ENCODE assay signal across 8 cellular contexts in the genomic region with DNA sequence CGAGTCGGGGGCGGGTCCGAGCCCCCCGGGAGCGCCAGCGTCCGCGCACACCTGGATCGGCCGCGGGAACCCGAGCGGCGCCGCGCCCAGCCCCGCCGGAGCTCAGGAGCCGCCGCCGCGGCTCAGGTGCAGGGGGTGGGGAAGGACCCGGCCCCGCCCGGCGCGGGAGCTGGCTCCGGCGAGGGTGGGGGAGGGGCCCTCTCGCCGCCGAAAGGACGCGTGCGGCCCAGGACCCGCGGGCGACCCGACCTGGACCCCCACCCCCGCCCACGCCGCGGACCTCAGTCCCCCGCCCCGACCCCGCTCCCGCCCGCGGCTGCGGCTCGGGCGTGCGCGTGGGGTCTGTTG. TPM values are rescaled to one million over a fixed set of nuclear protein-coding genes. Genes with fewer than 3 reads are reported as not detected.
DNase-seq lines count a peak whose midpoint lies in the region; TF ChIP-seq lines count a peak whose summit lies in the region.

Gene SHANK2 (minus strand): TSS at position 144 of the 348 bp plus-strand sequence. CDS start 105,251 bp downstream, outside the sequence.

- H3K4me1 ChIP-seq in iPS-20b (ENCODE audit: insufficient read depth, low read length) = peaks cover 49% of the 10 kb centered on the region

- TF ChIP-seq CTCF in WI38 (IDR thresholded peaks at IDR 0.05; ENCODE audit: low read depth, low read length) = no peak

- H3K27me3 ChIP-seq in H7 (ENCODE audit: control insufficient read depth, insufficient read depth, low read length) = peaks cover 11% of the 10 kb centered on the region
- H3K27me3 ChIP-seq in iPS-20b (ENCODE audit: insufficient read depth, low read length) = peaks cover 43% of the 10 kb centered on the region

- H3K4me3 ChIP-seq in H7 (ENCODE audit: insufficient read depth, low read depth, low read length) = peak within 1 kb of the TSS; percentile 92
- H3K4me3 ChIP-seq in WI38 (ENCODE audit: low read depth, low read length) = peak within 1 kb of the TSS; percentile 85
- peak within 1 kb of the TSS; percentile 86 for H3K4me3 ChIP-seq in iPS-20b (ENCODE audit: low read length)
- peak within 1 kb of the TSS; percentile 45 for H3K4me3 ChIP-seq in skeletal muscle cell (ENCODE audit: low read depth, low read length)

- H3K36me3 ChIP-seq in H7 (replicated peaks; ENCODE audit: control insufficient read depth, insufficient read depth, low read length) (no peaks in the 10 kb centered on the region), iPS-20b (ENCODE audit: insufficient read depth, low read depth, low read length) (no peaks in the 10 kb centered on the region)

- peak; percentile 95 for DNase-seq in H7
- DNase-seq in skeletal muscle cell (ENCODE audit: low read depth) = no peak
- no peak for DNase-seq in NCI-H2029 treated with DMSO at 0.1 percent for 48 hours (lab: John Stamatoyannopoulos, UW)
- DNase-seq in central memory CD4-positive, alpha-beta T cell = no peak
- DNase-seq in NK-92 treated with Interleukin-12 subunit alpha and Interleukin-12 subunit beta, amount 100 ng/mL, for 24 hours (lab: John Stamatoyannopoulos, UW) = no peak
- DNase-seq in OCI-M1 (lab: John Stamatoyannopoulos, UW) = no peak

- H3K27ac ChIP-seq in iPS-20b (ENCODE audit: low read length) = no peak within 1 kb of the TSS

- H3K9me3 ChIP-seq in iPS-20b (ENCODE audit: insufficient read depth, low read depth, low read length) = no peaks in the 10 kb centered on the region

- H3K9ac ChIP-seq in iPS-20b (ENCODE audit: low read depth, low read length) = peak within 1 kb of the TSS; percentile 89

RNA-seq across cellular contexts. Expression of gene SHANK2, which starts in this region (rescaled TPM):
- 9.7 and 14.8 TPM in 2 replicates for total RNA-seq in H7 (2014; rRNA removed; shearing (Covaris generic))
